ENCODE assay signal across 9 cellular contexts in the genomic region with DNA sequence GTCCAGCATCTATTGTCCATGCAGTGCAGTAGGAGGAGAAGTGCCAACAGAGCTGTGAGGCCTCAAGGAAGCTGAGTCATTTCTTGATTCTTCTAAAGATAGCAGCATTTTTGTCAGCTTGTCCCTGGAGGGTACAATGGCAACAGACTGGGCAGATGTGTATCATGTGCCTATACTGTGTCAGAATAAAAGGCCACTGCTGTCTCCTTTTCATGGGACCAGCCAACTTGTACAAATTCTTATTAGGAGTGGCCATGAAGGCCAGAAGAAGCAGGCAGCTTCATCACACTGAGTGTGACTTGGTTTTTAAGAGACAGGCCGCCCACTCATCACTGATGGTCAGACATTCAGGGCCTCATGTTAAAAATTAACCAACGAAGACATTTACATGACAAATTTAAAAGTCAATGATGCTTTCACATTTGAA.
DNase-seq lines count a peak whose midpoint lies in the region; ATAC-seq and TF ChIP-seq lines count a peak whose summit lies in the region.
"Had no signal": no experiment of that assay in that cellular context is flagged by ENCODE, and none has a peak within 500 bp of the region (broad histone marks: within the 10 kb centered on the region; RNA-seq: fewer than 3 reads in every experiment).

No MANE protein-coding gene starts in this region.

- no peak overlapping the region for H2BK5ac ChIP-seq in IMR-90 (ENCODE audit: low read depth, low read length, poor library complexity, severe bottlenecking)

- no peak overlapping the region for H3K18ac ChIP-seq in IMR-90 (ENCODE audit: low read depth, low read length)

- TF ChIP-seq POLR2A in IMR-90 (IDR thresholded peaks at IDR 0.05; ENCODE audit: low read depth, low read length): no peak

- peak overlapping the region; percentile 88 for H2AK9ac ChIP-seq in IMR-90 (replicated peaks; ENCODE audit: low read depth, low read length, poor library complexity)

- H3K4me3 ChIP-seq in HFF-Myc (replicated peaks; ENCODE audit: low read depth, low read length): no peak overlapping the region
- H3K4me3 ChIP-seq in IMR-90 (ENCODE audit: insufficient read depth, low read depth, low read length): no peak overlapping the region
- no peak overlapping the region for H3K4me3 ChIP-seq in coronary artery
- H3K4me3 ChIP-seq: thoracic aorta had no signal

- DNase-seq in HFF-Myc (ENCODE audit: extremely low read depth, low read depth) (peak; percentile 35), IMR-90 (no peak), islet precursor cell (peak; percentile 58), head of caudate nucleus (no peak), nucleus accumbens (lab: John Stamatoyannopoulos, UW) (no peak), SKM-1 (lab: John Stamatoyannopoulos, UW; ENCODE audit: unreplicated experiment) (no peak), coronary artery (ENCODE audit: low spot score) (no peak)

- no peak overlapping the region for H3K4me2 ChIP-seq in IMR-90 (ENCODE audit: low read depth, low read length)

- WGBS in IMR-90 (ENCODE audit: extremely low coverage in 2 of 2, insufficient read length in 1 of 2), 2 experiments: no CpG with 5 or more reads among the region's 2 CpGs

- H4K91ac ChIP-seq in IMR-90 (ENCODE audit: insufficient read depth, low read depth, low read length): no peak overlapping the region

- no TSS peak for BruUV-seq in IMR-90 (replicated peaks; lab: Mats Ljungman, UMichigan)

- no peak overlapping the region for H3K4ac ChIP-seq in IMR-90 (ENCODE audit: low read depth, low read length)

- CTCF ChIA-PET in IMR-90 (lab: Yijun Ruan, JAX): interaction anchor here (0.6 kb wide), 1 partner anchor 1426 kb away, joined by 6 read pairs; no protein-coding TSS in a partner anchor

- no peak overlapping the region for H4K5ac ChIP-seq in IMR-90 (ENCODE audit: low read depth, low read length)

- POLR2A ChIA-PET in IMR-90 (lab: Charles Lee; ENCODE audit: unreplicated experiment): no interaction called here

- no peaks in the 10 kb centered on the region for H3K9me1 ChIP-seq in IMR-90 (ENCODE audit: insufficient read depth, low read length)

- no peak overlapping the region for H4K8ac ChIP-seq in IMR-90 (ENCODE audit: low read depth in 2 of 2, low read length in 2 of 2)

- H3K14ac ChIP-seq in IMR-90 (replicated peaks; ENCODE audit: low read depth, low read length): no peak overlapping the region

- no peaks in the 10 kb centered on the region for H4K20me1 ChIP-seq in IMR-90 (ENCODE audit: insufficient read depth, low read length)

- H3K9ac ChIP-seq in IMR-90 (ENCODE audit: low read depth, low read length): no peak overlapping the region

- no peak overlapping the region for H2BK20ac ChIP-seq in IMR-90 (ENCODE audit: low read depth, low read length)

- in situ Hi-C loops in IMR-90 (cut with MboI; ENCODE audit: low sequenced_read_pairs): no loop called here

- H3K56ac ChIP-seq in IMR-90 (ENCODE audit: extremely low read depth, insufficient read depth, low read length): no peak overlapping the region

- H3K4me1 ChIP-seq in IMR-90 (ENCODE audit: control insufficient read depth, insufficient read depth, low read length): no peaks in the 10 kb centered on the region

- no peak overlapping the region for H2BK120ac ChIP-seq in IMR-90 (ENCODE audit: low read depth, low read length)

- H3K23ac ChIP-seq in IMR-90 (ENCODE audit: low read depth, low read length): no peak overlapping the region

- intact Hi-C loops in IMR-90 (cut with micrococcal nuclease) (no loop called here), head of caudate nucleus (cut with DNase I) (no loop called here)

- H3K9me3 ChIP-seq in IMR-90 (ENCODE audit: control insufficient read depth, insufficient read depth, low read length): no peaks in the 10 kb centered on the region
- H3K9me3 ChIP-seq: thoracic aorta had no signal

- dilution Hi-C loops in IMR-90 (cut with HindIII; ENCODE audit: low sequenced_read_pairs, unreplicated experiment): no loop called here

- TF ChIP-seq CTCF in HFF-Myc (IDR thresholded peaks at IDR 0.05; ENCODE audit: low read depth, low read length, missing control alignments) (no peak), IMR-90 (conservative IDR thresholded peaks at IDR 0.05; ENCODE audit: low read depth, low read length) (no peak), coronary artery (IDR thresholded peaks at IDR 0.05) (no peak)

- H2BK15ac ChIP-seq in IMR-90 (ENCODE audit: low read depth, low read length): no peak overlapping the region

- H3K79me1 ChIP-seq in IMR-90 (ENCODE audit: low read depth in 1 of 2, low read length in 2 of 2): no peaks in the 10 kb centered on the region

- ATAC-seq in GM18858 (IDR thresholded peaks at IDR 0.05; ENCODE audit: unreplicated experiment) (peak; percentile 89), IMR-90 (ENCODE audit: low read depth) (no peak)

- no peak overlapping the region for H2AK5ac ChIP-seq in IMR-90 (ENCODE audit: low read depth, low read length)

- no peak for TF ChIP-seq RAD21 in IMR-90 (IDR thresholded peaks at IDR 0.05; ENCODE audit: low read length)

- no peaks in the 10 kb centered on the region for H3K27me3 ChIP-seq in IMR-90 (ENCODE audit: control insufficient read depth, insufficient read depth, low read length)

- H3K27ac ChIP-seq in IMR-90 (ENCODE audit: insufficient read depth, low read length) (no peak overlapping the region), coronary artery (no peak overlapping the region)
- H3K27ac ChIP-seq: thoracic aorta had no signal

- no peak overlapping the region for H2AFZ ChIP-seq in IMR-90 (replicated peaks; ENCODE audit: low read length, poor library complexity)

- H3K36me3 ChIP-seq in IMR-90 (ENCODE audit: control insufficient read depth, insufficient read depth, low read length): no peaks in the 10 kb centered on the region
- H3K36me3 ChIP-seq: thoracic aorta had no signal

TF ChIP-seq in IMR-90, 13 proteins besides CTCF, POLR2A, EP300 and RAD21:
- TF ChIP-seq BHLHE40 (IDR thresholded peaks at IDR 0.05; ENCODE audit: low read depth, low read length) (no peak), MAFK (IDR thresholded peaks at IDR 0.05; ENCODE audit: low read depth, low read length) (no peak), SMC3 (IDR thresholded peaks at IDR 0.05; ENCODE audit: low read depth, low read length) (no peak), CHD1 (IDR thresholded peaks at IDR 0.05; ENCODE audit: low read depth, low read length) (no peak), MAZ (IDR thresholded peaks at IDR 0.05; ENCODE audit: borderline replicate concordance, low read depth, low read length) (no peak), NFE2L2 (IDR thresholded peaks at IDR 0.05; ENCODE audit: low read depth, low read length) (no peak), RCOR1 (IDR thresholded peaks at IDR 0.05; ENCODE audit: insufficient replicate concordance, low read length) (no peak), RFX5 (IDR thresholded peaks at IDR 0.05; ENCODE audit: low read depth, low read length) (no peak), FOS (IDR thresholded peaks at IDR 0.05; ENCODE audit: low read depth, low read length) (no peak), CEBPB (IDR thresholded peaks at IDR 0.05; ENCODE audit: low read depth, low read length) (no peak), MXI1 (IDR thresholded peaks at IDR 0.05; ENCODE audit: borderline replicate concordance, low read depth, low read length) (no peak)
- TF ChIP-seq, protein P1, sequence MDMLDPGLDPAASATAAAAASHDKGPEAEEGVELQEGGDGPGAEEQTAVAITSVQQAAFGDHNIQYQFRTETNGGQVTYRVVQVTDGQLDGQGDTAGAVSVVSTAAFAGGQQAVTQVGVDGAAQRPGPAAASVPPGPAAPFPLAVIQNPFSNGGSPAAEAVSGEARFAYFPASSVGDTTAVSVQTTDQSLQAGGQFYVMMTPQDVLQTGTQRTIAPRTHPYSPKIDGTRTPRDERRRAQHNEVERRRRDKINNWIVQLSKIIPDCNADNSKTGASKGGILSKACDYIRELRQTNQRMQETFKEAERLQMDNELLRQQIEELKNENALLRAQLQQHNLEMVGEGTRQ (IDR thresholded peaks at IDR 0.05; ENCODE audit: low read depth, low read length): no peak
- TF ChIP-seq, protein P2, sequence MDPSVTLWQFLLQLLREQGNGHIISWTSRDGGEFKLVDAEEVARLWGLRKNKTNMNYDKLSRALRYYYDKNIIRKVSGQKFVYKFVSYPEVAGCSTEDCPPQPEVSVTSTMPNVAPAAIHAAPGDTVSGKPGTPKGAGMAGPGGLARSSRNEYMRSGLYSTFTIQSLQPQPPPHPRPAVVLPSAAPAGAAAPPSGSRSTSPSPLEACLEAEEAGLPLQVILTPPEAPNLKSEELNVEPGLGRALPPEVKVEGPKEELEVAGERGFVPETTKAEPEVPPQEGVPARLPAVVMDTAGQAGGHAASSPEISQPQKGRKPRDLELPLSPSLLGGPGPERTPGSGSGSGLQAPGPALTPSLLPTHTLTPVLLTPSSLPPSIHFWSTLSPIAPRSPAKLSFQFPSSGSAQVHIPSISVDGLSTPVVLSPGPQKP (IDR thresholded peaks at IDR 0.05; ENCODE audit: borderline replicate concordance, low read depth, low read length): no peak

Comparison
In these comparisons a context has a peak if more than half of its experiments do, and no peak if none do; other contexts are left out.
1. DNase-seq: peak in HFF-Myc (single experiment) and islet precursor cell (single experiment); none in IMR-90 (single experiment), head of caudate nucleus (0 of 42), nucleus accumbens (0 of 56), SKM-1 (single experiment) and coronary artery (single experiment).